In genomic region chr6:155152211-155153076, GRCh38 we compare ENCODE assay signal across 12 cellular contexts.
DNase-seq lines count a peak whose midpoint lies in the region; TF ChIP-seq lines count a peak whose summit lies in the region.
"Had no signal": no experiment of that assay in that cellular context is flagged by ENCODE, and none has a peak within 500 bp of the region (broad histone marks: within the 10 kb centered on the region; RNA-seq: fewer than 3 reads in every experiment).

No MANE protein-coding gene starts in this region.

- no peaks in the 10 kb centered on the region for H3K9me3 Mint-ChIP-seq in activated CD4-positive, alpha-beta memory T cell treated with anti-CD3 and anti-CD28 coated beads, Interleukin-2, amount 10 ng/mL, durations not matched to agents 7 days and 5 days
- H3K9me3 Mint-ChIP-seq in MCF 10A (ENCODE audit: unreplicated experiment): no peaks in the 10 kb centered on the region

- no peak overlapping the region for H3K4me3 Mint-ChIP-seq in activated CD4-positive, alpha-beta memory T cell treated with anti-CD3 and anti-CD28 coated beads, Interleukin-2, amount 10 ng/mL, durations not matched to agents 7 days and 5 days
- H3K4me3 Mint-ChIP-seq in MCF 10A (ENCODE audit: unreplicated experiment): no peak overlapping the region

- BruUV-seq in MCF 10A (replicated peaks; lab: Mats Ljungman, UMichigan): no TSS peak

- DNase-seq in GM06990 (ENCODE audit: extremely low read depth, insufficient read length) (no peak), HEK293T (ENCODE audit: extremely low spot score) (peak; percentile 75), kidney epithelial cell (ENCODE audit: low read depth) (no peak), MCF 10A (ENCODE audit: unreplicated experiment) (no peak), glomerular visceral epithelial cell (ENCODE audit: extremely low spot score) (no peak)
- no peak for DNase-seq in activated CD4-positive, alpha-beta memory T cell treated with anti-CD3 and anti-CD28 coated beads, Interleukin-2, amount 10 ng/mL, durations not matched to agents 7 days and 5 days
- no peak for DNase-seq in stimulated activated CD8-positive, alpha-beta memory T cell treated with anti-CD3 and anti-CD28 coated beads, Interleukin-4, amount 100 ng/mL, for 48 hours
- DNase-seq: caudate nucleus, GM23248, left ventricle myocardium superior, NCI-H526 treated with DMSO at 0.1 percent for 48 hours had no signal

- H3K27me3 Mint-ChIP-seq in activated CD4-positive, alpha-beta memory T cell treated with anti-CD3 and anti-CD28 coated beads, Interleukin-2, amount 10 ng/mL, durations not matched to agents 7 days and 5 days: no peaks in the 10 kb centered on the region
- H3K27me3 Mint-ChIP-seq in MCF 10A (ENCODE audit: insufficient read depth, unreplicated experiment): no peaks in the 10 kb centered on the region

- peaks cover 71% of the 10 kb centered on the region for H3K4me1 Mint-ChIP-seq in activated CD4-positive, alpha-beta memory T cell treated with anti-CD3 and anti-CD28 coated beads, Interleukin-2, amount 10 ng/mL, durations not matched to agents 7 days and 5 days
- peaks cover 27% of the 10 kb centered on the region for H3K4me1 Mint-ChIP-seq in MCF 10A (ENCODE audit: insufficient read depth, unreplicated experiment)

- peak overlapping the region; percentile 91 for H3K27ac Mint-ChIP-seq in activated CD4-positive, alpha-beta memory T cell treated with anti-CD3 and anti-CD28 coated beads, Interleukin-2, amount 10 ng/mL, durations not matched to agents 7 days and 5 days
- no peak overlapping the region for H3K27ac Mint-ChIP-seq in MCF 10A (ENCODE audit: low read depth, unreplicated experiment)

- CTCF ChIA-PET in HEK293T (lab: Yijun Ruan, JAX) (interaction anchor here (0.5 to 1.0 kb wide), 4 partner anchors 14 to 907 kb away, joined by 3 read pairs; no protein-coding TSS in a partner anchor), MCF 10A (lab: Yijun Ruan, JAX) (interaction anchor here (0.6 kb wide), 1 partner anchor 167 kb away, joined by 3 read pairs; no protein-coding TSS in a partner anchor)
- CTCF ChIA-PET in activated CD4-positive, alpha-beta memory T cell treated with anti-CD3 and anti-CD28 coated beads, Interleukin-2, amount 10 ng/mL, durations not matched to agents 7 days and 5 days (lab: Charles Lee): interaction anchor here (0.8 to 3.2 kb wide), 4 partner anchors 10 to 162 kb away, joined by 3 to 37 read pairs (median 5); partner anchors contain the start of gene TFB1M

- POLR2A ChIA-PET in HEK293T (lab: Yijun Ruan, JAX): no interaction called here
- POLR2A ChIA-PET in activated CD4-positive, alpha-beta memory T cell treated with anti-CD3 and anti-CD28 coated beads, Interleukin-2, amount 10 ng/mL, durations not matched to agents 7 days and 5 days (lab: Charles Lee): interaction anchor here (1.3 to 2.1 kb wide), 4 partner anchors 10 to 102 kb away, joined by 3 to 108 read pairs (median 8); no protein-coding TSS in a partner anchor
- POLR2A ChIA-PET in MCF 10A (lab: Yijun Ruan, JAX): no interaction called here

- peaks cover 15% of the 10 kb centered on the region for H3K36me3 Mint-ChIP-seq in activated CD4-positive, alpha-beta memory T cell treated with anti-CD3 and anti-CD28 coated beads, Interleukin-2, amount 10 ng/mL, durations not matched to agents 7 days and 5 days (ENCODE audit: low read depth)
- H3K36me3 Mint-ChIP-seq in MCF 10A (ENCODE audit: insufficient read depth, unreplicated experiment): no peaks in the 10 kb centered on the region

- TF ChIP-seq CTCF in GM06990 (IDR thresholded peaks at IDR 0.05; ENCODE audit: insufficient read depth, low read length, poor library complexity, severe bottlenecking): peak; percentile 46
- peak; percentile 24 for TF ChIP-seq CTCF in kidney epithelial cell (IDR thresholded peaks at IDR 0.05; ENCODE audit: insufficient read depth, low read length, poor library complexity, severe bottlenecking)
- TF ChIP-seq CTCF in MCF 10A (IDR thresholded peaks at IDR 0.05; ENCODE audit: unreplicated experiment): no peak

- H3K27me3 ChIP-seq in GM06990 (replicated peaks; ENCODE audit: control insufficient read depth, insufficient read depth, low read length) (no peaks in the 10 kb centered on the region), kidney epithelial cell (ENCODE audit: control insufficient read depth, insufficient read depth, low read length) (no peaks in the 10 kb centered on the region)

- intact Hi-C loops in MCF 10A (cut with micrococcal nuclease): no loop called here

- no peak overlapping the region for H3K4me3 ChIP-seq in GM06990 (replicated peaks; ENCODE audit: low read depth, low read length)
- H3K4me3 ChIP-seq in kidney epithelial cell (ENCODE audit: low read depth, low read length): no peak overlapping the region
- H3K4me3 ChIP-seq: GM23248, thoracic aorta had no signal

- H3K36me3 ChIP-seq in GM06990 (ENCODE audit: control insufficient read depth, insufficient read depth, low read length): no peaks in the 10 kb centered on the region
- no peaks in the 10 kb centered on the region for H3K36me3 ChIP-seq in kidney epithelial cell (ENCODE audit: control insufficient read depth, insufficient read depth, low read length)
- H3K36me3 ChIP-seq: thoracic aorta had no signal

TF ChIP-seq in HEK293T, 16 proteins besides CTCF, POLR2A, EP300 and RAD21:
- TF ChIP-seq ARNT (IDR thresholded peaks at IDR 0.05) (no peak), TARDBP (IDR thresholded peaks at IDR 0.05) (no peak), FOXA1 (IDR thresholded peaks at IDR 0.05) (no peak), ELF4 (IDR thresholded peaks at IDR 0.05) (no peak), LEF1 (IDR thresholded peaks at IDR 0.05; ENCODE audit: borderline replicate concordance) (no peak), HDGF (IDR thresholded peaks at IDR 0.05; ENCODE audit: borderline replicate concordance) (no peak), ZNF384 (IDR thresholded peaks at IDR 0.05) (no peak), L3MBTL2 (conservative IDR thresholded peaks at IDR 0.05) (no peak), FOXK2 (IDR thresholded peaks at IDR 0.05) (no peak), SUZ12 (IDR thresholded peaks at IDR 0.05) (no peak), SP1 (IDR thresholded peaks at IDR 0.05) (no peak), NFRKB (IDR thresholded peaks at IDR 0.05) (no peak), PKNOX1 (IDR thresholded peaks at IDR 0.05) (no peak), CTBP1 (IDR thresholded peaks at IDR 0.05; ENCODE audit: borderline replicate concordance) (no peak), FOXM1 (IDR thresholded peaks at IDR 0.05; ENCODE audit: borderline replicate concordance) (no peak), BHLHE40 (IDR thresholded peaks at IDR 0.05; ENCODE audit: borderline replicate concordance) (no peak)
